Comparison of ENCODE assay signal across 10 cellular contexts in genomic region chr3:169509359-169509758, GRCh38.
DNase-seq lines count a peak whose midpoint lies in the region; ATAC-seq and TF ChIP-seq lines count a peak whose summit lies in the region.
"Had no signal": no experiment of that assay in that cellular context is flagged by ENCODE, and none has a peak within 500 bp of the region (broad histone marks: within the 10 kb centered on the region; RNA-seq: fewer than 3 reads in every experiment).

No MANE protein-coding gene starts in this region.

- H3K4me1 ChIP-seq in GM23338 (ENCODE audit: insufficient read depth) (peaks cover 16% of the 10 kb centered on the region), upper lobe of right lung (no peaks in the 10 kb centered on the region), esophagus squamous epithelium (no peaks in the 10 kb centered on the region)

- H3K4me3 ChIP-seq in GM23338, result no peak overlapping the region
- H3K4me3 ChIP-seq in upper lobe of right lung, result no peak overlapping the region
- no peak overlapping the region for H3K4me3 ChIP-seq in esophagus squamous epithelium

- no peak for TF ChIP-seq POLR2A in esophagus squamous epithelium (IDR thresholded peaks at IDR 0.05)

- H3K9me3 ChIP-seq in upper lobe of right lung (no peaks in the 10 kb centered on the region), esophagus squamous epithelium (no peaks in the 10 kb centered on the region)

- no peaks in the 10 kb centered on the region for H3K27me3 ChIP-seq in GM23338 (ENCODE audit: insufficient read depth)
- no peaks in the 10 kb centered on the region for H3K27me3 ChIP-seq in upper lobe of right lung
- H3K27me3 ChIP-seq in esophagus squamous epithelium, result no peaks in the 10 kb centered on the region

- no peaks in the 10 kb centered on the region for H3K79me2 ChIP-seq in GM23338 (replicated peaks; ENCODE audit: insufficient read depth)

- H4K20me1 ChIP-seq in GM23338 (replicated peaks; ENCODE audit: insufficient read depth), result no peaks in the 10 kb centered on the region

- no peaks in the 10 kb centered on the region for H3K36me3 Mint-ChIP-seq in activated CD8-positive, alpha-beta T cell treated with anti-CD3 and anti-CD28 coated beads for 36 hours (ENCODE audit: low read depth)
- H3K36me3 Mint-ChIP-seq in activated CD8-positive, alpha-beta T cell treated with anti-CD3 and anti-CD28 coated beads, Interleukin-2, amount 10 ng/mL, durations not matched to agents 7 days and 5 days (ENCODE audit: low read depth), result no peaks in the 10 kb centered on the region
- H3K36me3 Mint-ChIP-seq in GM23338 (ENCODE audit: low read depth) (no peaks in the 10 kb centered on the region), nephron progenitor cell (ENCODE audit: low read depth) (no peaks in the 10 kb centered on the region)

- peak overlapping the region; percentile 69 for H3K4me2 ChIP-seq in GM23338

- H3K27me3 Mint-ChIP-seq in activated CD8-positive, alpha-beta T cell treated with anti-CD3 and anti-CD28 coated beads for 36 hours, result no peaks in the 10 kb centered on the region
- H3K27me3 Mint-ChIP-seq in activated CD8-positive, alpha-beta T cell treated with anti-CD3 and anti-CD28 coated beads, Interleukin-2, amount 10 ng/mL, durations not matched to agents 7 days and 5 days (ENCODE audit: low read depth), result no peaks in the 10 kb centered on the region
- H3K27me3 Mint-ChIP-seq in GM23338 (ENCODE audit: insufficient read depth, low read depth, poor library complexity) (no peaks in the 10 kb centered on the region), nephron progenitor cell (ENCODE audit: low read depth, poor library complexity) (no peaks in the 10 kb centered on the region)

- CTCF ChIA-PET in activated CD8-positive, alpha-beta T cell treated with anti-CD3 and anti-CD28 coated beads for 36 hours (lab: Charles Lee), result no interaction called here
- CTCF ChIA-PET in activated CD8-positive, alpha-beta T cell treated with anti-CD3 and anti-CD28 coated beads, Interleukin-2, amount 10 ng/mL, durations not matched to agents 7 days and 5 days (lab: Charles Lee), result no interaction called here

- H3K9me2 ChIP-seq in GM23338 (ENCODE audit: insufficient read depth), result no peaks in the 10 kb centered on the region

- no peak overlapping the region for H3K27ac Mint-ChIP-seq in activated CD8-positive, alpha-beta T cell treated with anti-CD3 and anti-CD28 coated beads for 36 hours
- no peak overlapping the region for H3K27ac Mint-ChIP-seq in activated CD8-positive, alpha-beta T cell treated with anti-CD3 and anti-CD28 coated beads, Interleukin-2, amount 10 ng/mL, durations not matched to agents 7 days and 5 days
- H3K27ac Mint-ChIP-seq in GM23338, result 0 out of 2 replicates have a peak overlapping the region, but pooled peaks have one; percentile 51
- peak overlapping the region; percentile 50 for H3K27ac Mint-ChIP-seq in nephron progenitor cell

- WGBS in esophagus squamous epithelium, 2 donors, result 32 to 63% methylated on average over 1 of the region's 1 CpG

- H3K36me3 ChIP-seq in GM23338 (ENCODE audit: insufficient read depth), result no peaks in the 10 kb centered on the region
- no peaks in the 10 kb centered on the region for H3K36me3 ChIP-seq in upper lobe of right lung
- H3K36me3 ChIP-seq in esophagus squamous epithelium, result no peaks in the 10 kb centered on the region

- H3K9me3 Mint-ChIP-seq in activated CD8-positive, alpha-beta T cell treated with anti-CD3 and anti-CD28 coated beads for 36 hours, result no peaks in the 10 kb centered on the region
- H3K9me3 Mint-ChIP-seq in activated CD8-positive, alpha-beta T cell treated with anti-CD3 and anti-CD28 coated beads, Interleukin-2, amount 10 ng/mL, durations not matched to agents 7 days and 5 days (ENCODE audit: insufficient read depth), result no peaks in the 10 kb centered on the region
- no peaks in the 10 kb centered on the region for H3K9me3 Mint-ChIP-seq in GM23338
- H3K9me3 Mint-ChIP-seq in nephron progenitor cell, result no peaks in the 10 kb centered on the region

- POLR2A ChIA-PET in activated CD8-positive, alpha-beta T cell treated with anti-CD3 and anti-CD28 coated beads for 36 hours (lab: Charles Lee), result no interaction called here
- POLR2A ChIA-PET in activated CD8-positive, alpha-beta T cell treated with anti-CD3 and anti-CD28 coated beads, Interleukin-2, amount 10 ng/mL, durations not matched to agents 7 days and 5 days (lab: Charles Lee), result no interaction called here

- no peak overlapping the region for H3K4me3 Mint-ChIP-seq in activated CD8-positive, alpha-beta T cell treated with anti-CD3 and anti-CD28 coated beads for 36 hours
- H3K4me3 Mint-ChIP-seq in activated CD8-positive, alpha-beta T cell treated with anti-CD3 and anti-CD28 coated beads, Interleukin-2, amount 10 ng/mL, durations not matched to agents 7 days and 5 days, result no peak overlapping the region
- no peak overlapping the region for H3K4me3 Mint-ChIP-seq in GM23338
- H3K4me3 Mint-ChIP-seq in nephron progenitor cell, result no peak overlapping the region

- no peaks in the 10 kb centered on the region for H3F3A ChIP-seq in GM23338 (replicated peaks; ENCODE audit: low read depth)

- intact Hi-C loops in activated CD8-positive, alpha-beta T cell treated with anti-CD3 and anti-CD28 coated beads for 36 hours (cut with micrococcal nuclease), result no loop called here
- intact Hi-C loops in upper lobe of right lung (cut with DNase I), result no loop called here
- intact Hi-C loops in esophagus squamous epithelium (cut with DNase I), result no loop called here

- peak overlapping the region; percentile 63; the same call in 1 of the 2 replicates for H2AFZ ChIP-seq in GM23338

- peaks cover 12% of the 10 kb centered on the region for H3K4me1 Mint-ChIP-seq in activated CD8-positive, alpha-beta T cell treated with anti-CD3 and anti-CD28 coated beads for 36 hours (ENCODE audit: low read depth)
- H3K4me1 Mint-ChIP-seq in activated CD8-positive, alpha-beta T cell treated with anti-CD3 and anti-CD28 coated beads, Interleukin-2, amount 10 ng/mL, durations not matched to agents 7 days and 5 days (ENCODE audit: low read depth), result peaks cover 11% of the 10 kb centered on the region
- peaks cover 18% of the 10 kb centered on the region for H3K4me1 Mint-ChIP-seq in GM23338
- H3K4me1 Mint-ChIP-seq in nephron progenitor cell, result peaks cover 19% of the 10 kb centered on the region

- peak; percentile 24 for DNase-seq in activated CD8-positive, alpha-beta T cell treated with anti-CD3 and anti-CD28 coated beads for 36 hours
- no peak for DNase-seq in activated CD8-positive, alpha-beta T cell treated with anti-CD3 and anti-CD28 coated beads, Interleukin-2, amount 10 ng/mL, durations not matched to agents 7 days and 5 days
- DNase-seq in GM23338 (ENCODE audit: low spot score) (no peak), nephron progenitor cell (no peak), upper lobe of right lung (no peak), esophagus squamous epithelium (lab: John Stamatoyannopoulos, UW) (no peak), hippocampal formation (lab: John Stamatoyannopoulos, UW) (no peak)
- DNase-seq: OCI-M1 had no signal

- no peak for TF ChIP-seq CTCF in activated CD8-positive, alpha-beta T cell treated with anti-CD3 and anti-CD28 coated beads for 36 hours (IDR thresholded peaks at IDR 0.05)
- TF ChIP-seq CTCF in GM23338 (conservative IDR thresholded peaks at IDR 0.05; ENCODE audit: low read depth in 2 of 2) (no peak), nephron progenitor cell (IDR thresholded peaks at IDR 0.05) (no peak), upper lobe of right lung (IDR thresholded peaks at IDR 0.05) (no peak), esophagus squamous epithelium (IDR thresholded peaks at IDR 0.05) (no peak)

- H3K27ac ChIP-seq in GM23338 (ENCODE audit: low read depth), result no peak overlapping the region
- H3K27ac ChIP-seq in upper lobe of right lung, result no peak overlapping the region
- H3K27ac ChIP-seq in esophagus squamous epithelium, result peak overlapping the region in 1 of 4 donors; percentile 7
- H3K27ac ChIP-seq: epithelial cell of prostate had no signal

- ATAC-seq in activated CD8-positive, alpha-beta T cell treated with anti-CD3 and anti-CD28 coated beads for 36 hours, result peak; percentile 77
- ATAC-seq in activated CD8-positive, alpha-beta T cell treated with anti-CD3 and anti-CD28 coated beads, Interleukin-2, amount 10 ng/mL, durations not matched to agents 7 days and 5 days, result no peak
- no peak for ATAC-seq in GM23338
- peak; percentile 94 for ATAC-seq in HG03432 (IDR thresholded peaks at IDR 0.05; ENCODE audit: unreplicated experiment)
- ATAC-seq in upper lobe of right lung, result no peak

TF ChIP-seq in GM23338, 12 proteins besides CTCF, POLR2A, EP300 and RAD21 (continues in another document):
- TF ChIP-seq EZH2phosphoT487 (IDR thresholded peaks at IDR 0.05; ENCODE audit: unreplicated experiment) (no peak), POLR2AphosphoS5 (IDR thresholded peaks at IDR 0.05; ENCODE audit: low read depth) (no peak), NANOG (IDR thresholded peaks at IDR 0.05; ENCODE audit: borderline replicate concordance) (no peak), REST (IDR thresholded peaks at IDR 0.05; ENCODE audit: unreplicated experiment) (no peak), ZNF331 (CRISPR knock-in tag; IDR thresholded peaks at IDR 0.05; ENCODE audit: low read depth) (no peak), JUNB (IDR thresholded peaks at IDR 0.05; ENCODE audit: unreplicated experiment) (no peak)

Comparison
In these comparisons a context has a peak if more than half of its experiments do, and no peak if none do; other contexts are left out.
1. ATAC-seq: peak in activated CD8-positive, alpha-beta T cell treated with anti-CD3 and anti-CD28 coated beads for 36 hours (single experiment) and HG03432 (single experiment); none in activated CD8-positive, alpha-beta T cell treated with anti-CD3 and anti-CD28 coated beads, Interleukin-2, amount 10 ng/mL, durations not matched to agents 7 days and 5 days (single experiment), GM23338 (single experiment) and upper lobe of right lung (single experiment).
2. H3K27ac Mint-ChIP-seq: peak in GM23338 (single experiment) and nephron progenitor cell (single experiment); none in activated CD8-positive, alpha-beta T cell treated with anti-CD3 and anti-CD28 coated beads for 36 hours (single experiment) and activated CD8-positive, alpha-beta T cell treated with anti-CD3 and anti-CD28 coated beads, Interleukin-2, amount 10 ng/mL, durations not matched to agents 7 days and 5 days (single experiment).